ENCODE assay signal across 8 cellular contexts in the genomic region with DNA sequence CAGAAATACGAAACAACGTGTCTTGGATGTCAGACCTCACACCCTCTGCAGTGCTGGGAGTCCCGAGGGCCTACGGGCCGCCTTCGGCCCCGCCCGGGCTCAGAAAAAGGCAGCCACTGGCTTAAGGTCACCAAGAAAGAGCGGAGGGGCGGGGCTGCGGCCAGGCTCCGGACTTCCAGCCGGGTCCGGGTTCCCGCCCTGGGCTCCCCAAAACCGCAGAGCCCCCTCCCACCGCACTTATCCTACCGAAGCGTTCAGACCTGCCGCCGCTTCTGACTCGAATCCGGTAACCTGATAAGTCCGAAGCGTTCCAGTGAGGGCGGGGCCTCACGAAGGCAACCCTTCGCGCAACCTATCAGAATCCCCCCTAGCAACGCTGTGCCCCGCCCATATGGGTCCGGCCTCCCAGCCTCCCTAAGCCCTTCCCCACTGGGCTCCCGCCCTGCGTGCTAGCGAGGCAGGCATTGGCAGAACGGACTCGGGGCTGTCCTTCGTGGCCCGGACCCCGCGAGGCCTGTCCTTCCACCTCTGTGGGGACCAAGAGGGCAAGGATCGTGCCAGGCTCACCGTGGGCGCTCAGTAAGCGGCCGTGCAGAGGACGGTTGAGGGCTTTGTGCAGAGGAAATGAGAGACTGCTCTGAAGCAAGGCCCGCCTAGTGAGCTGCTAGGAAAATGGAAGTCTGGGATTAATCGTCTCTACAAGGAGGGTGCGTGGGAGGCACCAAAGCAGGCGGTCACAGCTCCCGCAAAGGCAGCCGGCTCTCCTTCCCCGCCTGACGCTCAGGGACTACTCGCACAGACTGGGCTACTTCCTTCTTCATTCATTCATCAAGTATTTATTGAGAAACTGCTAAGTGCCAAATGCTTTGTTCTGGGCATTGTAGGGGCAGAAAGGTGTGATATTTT. TPM values are rescaled to one million over a fixed set of nuclear protein-coding genes. Genes with fewer than 3 reads are reported as not detected.
DNase-seq lines count a peak whose midpoint lies in the region; ATAC-seq and TF ChIP-seq lines count a peak whose summit lies in the region.

Gene NAGA, minus strand, starts transcription at position 296 of the 906 bp plus-strand sequence. CDS start 515 bp downstream, outside the sequence.

- H3K27me3 Mint-ChIP-seq in activated naive CD4-positive, alpha-beta T cell treated with anti-CD3 and anti-CD28 coated beads, Interleukin-2, amount 10 ng/mL, durations not matched to agents 7 days and 5 days = no peaks in the 10 kb centered on the region

- no peaks in the 10 kb centered on the region for H3K9me2 ChIP-seq in SK-N-SH

- no peaks in the 10 kb centered on the region for H3F3A ChIP-seq in SK-N-SH (replicated peaks; ENCODE audit: insufficient read depth)

- H3K36me3 ChIP-seq in GM06990 (ENCODE audit: control insufficient read depth, insufficient read depth, low read length) = peaks cover 12% of the 10 kb centered on the region
- no peaks in the 10 kb centered on the region for H3K36me3 ChIP-seq in SK-N-SH (replicated peaks in 1 of 2; ENCODE audit: control insufficient read depth in 1 of 2, insufficient read depth in 2 of 2, low read length in 1 of 2)
- peaks cover 0 to 31% of the 10 kb centered on the region in 2 donors for H3K36me3 ChIP-seq in gastroesophageal sphincter
- H3K36me3 ChIP-seq in neutrophil = peaks cover 26% of the 10 kb centered on the region

- peak within 1 kb of the TSS; percentile 60 for H3K9ac ChIP-seq in SK-N-SH

- H3K79me2 ChIP-seq in SK-N-SH (ENCODE audit: insufficient read depth) = no peaks in the 10 kb centered on the region

- peak; percentile 52 to 59 for TF ChIP-seq POLR2A in gastroesophageal sphincter (IDR thresholded peaks at IDR 0.05)

- H3K27ac ChIP-seq in SK-N-SH (ENCODE audit: low read depth in 2 of 2, low read length in 1 of 2) = peak within 1 kb of the TSS; percentile 55 to 78
- H3K27ac ChIP-seq in gastroesophageal sphincter = peak within 1 kb of the TSS; percentile 70 to 94 (median 90)
- H3K27ac ChIP-seq in neutrophil = peak within 1 kb of the TSS; percentile 80

- CTCF ChIA-PET in SK-N-SH (lab: Yijun Ruan, JAX) = interaction anchor here (1.0 kb wide), 1 partner anchor 98 kb away, joined by 4 read pairs; no protein-coding TSS in a partner anchor
- CTCF ChIA-PET in activated naive CD4-positive, alpha-beta T cell treated with anti-CD3 and anti-CD28 coated beads, Interleukin-2, amount 10 ng/mL, durations not matched to agents 7 days and 5 days (lab: Charles Lee) = interaction anchor here (0.8 kb wide), 1 partner anchor 102 kb away, joined by 3 read pairs; no protein-coding TSS in a partner anchor

- peaks cover 8% of the 10 kb centered on the region in 2 experiments; a peak in 2 of 4 replicates for H3K4me1 ChIP-seq in SK-N-SH (ENCODE audit: control insufficient read depth in 1 of 2, insufficient read depth in 2 of 2, low read depth in 1 of 2, low read length in 1 of 2)
- H3K4me1 ChIP-seq in gastroesophageal sphincter = peaks cover 0 to 64% (median 14%) of the 10 kb centered on the region in 3 donors
- peaks cover 33% of the 10 kb centered on the region in 2 experiments for H3K4me1 ChIP-seq in neutrophil (ENCODE audit: control insufficient read depth in 1 of 2, insufficient read depth in 1 of 2, low read depth in 1 of 2, low read length in 1 of 2)

- peaks cover 23% of the 10 kb centered on the region for H3K36me3 Mint-ChIP-seq in activated naive CD4-positive, alpha-beta T cell treated with anti-CD3 and anti-CD28 coated beads, Interleukin-2, amount 10 ng/mL, durations not matched to agents 7 days and 5 days

- no peaks in the 10 kb centered on the region for H3K9me3 ChIP-seq in SK-N-SH
- no peaks in the 10 kb centered on the region for H3K9me3 ChIP-seq in gastroesophageal sphincter
- H3K9me3 ChIP-seq in neutrophil = no peaks in the 10 kb centered on the region

- TF ChIP-seq EP300 in SK-N-SH (IDR thresholded peaks at IDR 0.05; ENCODE audit: borderline replicate concordance in 1 of 2, low read depth in 1 of 2, low read length in 1 of 2) (no peak), gastroesophageal sphincter (IDR thresholded peaks at IDR 0.05) (no peak)

- peak within 1 kb of the TSS; percentile 82 for H3K4me2 ChIP-seq in SK-N-SH

- H3K4me3 ChIP-seq in GM06990 (replicated peaks; ENCODE audit: low read depth, low read length) (peak within 1 kb of the TSS; percentile 57), SK-N-SH (ENCODE audit: low read depth in 2 of 2, low read length in 1 of 2) (peak within 1 kb of the TSS; percentile 53 to 60), gastroesophageal sphincter (peak within 1 kb of the TSS; percentile 50 to 76), neutrophil (ENCODE audit: low read depth in 1 of 2, low read length in 1 of 2) (peak within 1 kb of the TSS; percentile 84 to 91)

- peaks cover 55% of the 10 kb centered on the region for H3K4me1 Mint-ChIP-seq in activated naive CD4-positive, alpha-beta T cell treated with anti-CD3 and anti-CD28 coated beads, Interleukin-2, amount 10 ng/mL, durations not matched to agents 7 days and 5 days

- no peak for TF ChIP-seq CTCF in GM06990 (IDR thresholded peaks at IDR 0.05; ENCODE audit: insufficient read depth, low read length, poor library complexity, severe bottlenecking)
- TF ChIP-seq CTCF in SK-N-SH (IDR thresholded peaks at IDR 0.05) = no peak
- no peak for TF ChIP-seq CTCF in gastroesophageal sphincter (IDR thresholded peaks at IDR 0.05)
- TF ChIP-seq CTCF in neutrophil (IDR thresholded peaks at IDR 0.05) = no peak
- TF ChIP-seq CTCF in subcutaneous adipose tissue (IDR thresholded peaks at IDR 0.05; ENCODE audit: low read depth) = no peak

- POLR2A ChIA-PET in SK-N-SH (lab: Yijun Ruan, JAX) = no interaction called here

- no peaks in the 10 kb centered on the region for H4K20me1 ChIP-seq in SK-N-SH (ENCODE audit: insufficient read depth)

- WGBS in SK-N-SH (ENCODE audit: low lambda C conversion rate) = 0% methylated on average over 3 of the region's 56 CpGs
- 0 to 3% methylated on average over 3 to 6 of the region's 56 CpGs for WGBS in gastroesophageal sphincter (ENCODE audit: low coverage in 1 of 2), 2 donors

- H3K9me3 Mint-ChIP-seq in activated naive CD4-positive, alpha-beta T cell treated with anti-CD3 and anti-CD28 coated beads, Interleukin-2, amount 10 ng/mL, durations not matched to agents 7 days and 5 days = no peaks in the 10 kb centered on the region

- H3K27ac Mint-ChIP-seq in activated naive CD4-positive, alpha-beta T cell treated with anti-CD3 and anti-CD28 coated beads, Interleukin-2, amount 10 ng/mL, durations not matched to agents 7 days and 5 days = peak within 1 kb of the TSS; percentile 92

- H2AFZ ChIP-seq in SK-N-SH (ENCODE audit: low read depth) = peak within 1 kb of the TSS; percentile 70

- peak; percentile 90 for ATAC-seq in HG02588 (IDR thresholded peaks at IDR 0.05; ENCODE audit: unreplicated experiment)
- peak; percentile 97 for ATAC-seq in gastroesophageal sphincter

- peak within 1 kb of the TSS; percentile 85 for H3K4me3 Mint-ChIP-seq in activated naive CD4-positive, alpha-beta T cell treated with anti-CD3 and anti-CD28 coated beads, Interleukin-2, amount 10 ng/mL, durations not matched to agents 7 days and 5 days

- DNase-seq in GM06990 (ENCODE audit: extremely low read depth, insufficient read length) (peak; percentile 93), NCI-H1092 (lab: John Stamatoyannopoulos, UW) (peak; percentile 97), SK-N-SH (peak; percentile 89)
- peak; percentile 98 for DNase-seq in activated naive CD4-positive, alpha-beta T cell treated with anti-CD3 and anti-CD28 coated beads, Interleukin-2, amount 10 ng/mL, durations not matched to agents 7 days and 5 days

- no peak for TF ChIP-seq RAD21 in SK-N-SH (IDR thresholded peaks at IDR 0.05; ENCODE audit: low read length)

- H3K27me3 ChIP-seq in GM06990 (replicated peaks; ENCODE audit: control insufficient read depth, insufficient read depth, low read length) (no peaks in the 10 kb centered on the region), SK-N-SH (ENCODE audit: insufficient read depth) (no peaks in the 10 kb centered on the region), gastroesophageal sphincter (no peaks in the 10 kb centered on the region), neutrophil (no peaks in the 10 kb centered on the region)

TF ChIP-seq in SK-N-SH, 30 proteins besides CTCF, POLR2A, EP300 and RAD21:
- TF ChIP-seq MAX (IDR thresholded peaks at IDR 0.05; ENCODE audit: low read depth) (peak; percentile 61), CHD2 (IDR thresholded peaks at IDR 0.05; ENCODE audit: low read length, partially characterized antibody) (no peak), POLR2AphosphoS5 (IDR thresholded peaks at IDR 0.05; ENCODE audit: low read depth, low read length) (0 out of 2 replicates have a peak, but pooled peaks have one; percentile 43)

RNA-seq across cellular contexts. Expression of gene NAGA, which starts in this region (rescaled TPM):
- polyA plus RNA-seq in SK-N-SH (2012; rRNA removed) = 15.4 and 16.8 TPM in 2 replicates
- polyA plus RNA-seq in SK-N-SH (2012; cell fraction: cytosol; rRNA removed) = 8.2 and 11.0 TPM in 2 replicates
- 11.2 and 14.8 TPM in 2 replicates for polyA plus RNA-seq in SK-N-SH (2012; cell fraction: nucleus; rRNA removed)
- 10 to 100 TPM; 21.9 to 35.0 (median 33.0) TPM for total RNA-seq in gastroesophageal sphincter
- 10 to 100 TPM; 16.2 to 56.1 (median 31.1) TPM for total RNA-seq in subcutaneous adipose tissue

Comparison
In these comparisons a context has a peak if more than half of its experiments do, and no peak if none do; other contexts are left out.
1. Peak in every context shown above with its lines: DNase-seq, ATAC-seq, H3K4me3 ChIP-seq and H3K27ac ChIP-seq.